In the genomic region with DNA sequence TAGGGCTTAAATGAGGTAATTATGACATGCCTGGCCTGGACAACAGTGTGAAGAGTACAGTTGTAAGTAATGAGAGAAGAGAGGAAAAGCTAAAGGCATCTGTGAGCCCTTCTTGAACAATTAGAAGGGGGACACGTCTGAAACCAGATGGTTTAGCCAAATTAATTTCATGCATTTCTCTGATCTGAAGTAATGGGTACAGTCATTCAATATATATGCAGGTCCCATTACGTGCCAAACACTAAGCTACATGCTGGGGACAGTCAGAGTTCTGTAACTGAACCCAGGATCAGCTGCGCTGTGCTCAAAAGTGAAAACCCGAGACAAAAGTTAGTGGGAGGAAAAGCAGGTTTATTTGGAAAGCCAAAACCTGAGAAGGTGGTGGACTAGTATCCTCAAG, we compare ENCODE assay signal across 25 cellular contexts.
"Had no signal": no experiment of that assay in that cellular context is flagged by ENCODE, and none has a peak within 500 bp of the region (broad histone marks: within the 10 kb centered on the region; RNA-seq: fewer than 3 reads in every experiment).

No MANE protein-coding gene starts in this region.

- H3K27ac Mint-ChIP-seq: activated naive CD8-positive, alpha-beta T cell; activated T-helper 2 cell treated with anti-CD3 and anti-CD28 coated beads, Interferon-gamma antibody, Interleukin-2, Interleukin-4, amounts not matched to agents 10 μg/mL and 5 μg/mL and 100 μg/mL, durations not matched to agents 14 hours and 24 hours and 36 hours; brain; immature natural killer cell; mesothelial cell of epicardium; naive thymus-derived CD8-positive, alpha-beta T cell; neural progenitor cell; T-cell; T-helper 2 cell treated with Interferon-gamma antibody and Interleukin-4, amounts not matched to agents 5 μg/mL and 100 μg/mL, for 36 hours; WTC11 had no signal

- H3K27me3 ChIP-seq: hepatocyte, left lung, neural progenitor cell, upper lobe of left lung had no signal

- H3K4me1 Mint-ChIP-seq: immature natural killer cell; mesothelial cell of epicardium; naive thymus-derived CD8-positive, alpha-beta T cell; neural progenitor cell; T-cell; WTC11 had no signal

- H3K36me3 Mint-ChIP-seq: activated naive CD8-positive, alpha-beta T cell; brain; immature natural killer cell; mesothelial cell of epicardium; neural progenitor cell; T-cell had no signal

- H3K4me1 ChIP-seq: left lung, neural progenitor cell, upper lobe of left lung had no signal

- ATAC-seq: activated T-cell treated with anti-CD3 and anti-CD28 coated beads, Interleukin-2, amount 50 U/mL, for 4 hours; left lung; naive thymus-derived CD8-positive, alpha-beta T cell; stimulated activated naive CD8-positive, alpha-beta T cell treated with anti-CD3 and anti-CD28 coated beads, Interleukin-15, Interleukin-2, amounts not matched to agents 100 U/mL and 50 U/mL, for 24 hours; T-cell; WTC11 had no signal

- H3K27me3 Mint-ChIP-seq: activated naive CD8-positive, alpha-beta T cell; brain; naive thymus-derived CD8-positive, alpha-beta T cell; T-cell had no signal

- H3K9ac ChIP-seq: neural progenitor cell had no signal

- H3K9me3 Mint-ChIP-seq: activated T-helper 2 cell treated with anti-CD3 and anti-CD28 coated beads, Interferon-gamma antibody, Interleukin-2, Interleukin-4, amounts not matched to agents 10 μg/mL and 5 μg/mL and 100 μg/mL, durations not matched to agents 14 hours and 24 hours and 36 hours; T-helper 2 cell treated with Interferon-gamma antibody and Interleukin-4, amounts not matched to agents 5 μg/mL and 100 μg/mL, for 36 hours had no signal

- H3K36me3 ChIP-seq: left lung, neural progenitor cell, upper lobe of left lung had no signal

- DNase-seq: activated CD4-positive, alpha-beta T cell treated with anti-CD3 and anti-CD28 coated beads, Interleukin-2, amount 50 U/mL, for 48 hours; activated CD8-positive, alpha-beta memory T cell treated with anti-CD3 and anti-CD28 coated beads, Interleukin-2, amount 50 U/mL, for 48 hours; activated naive CD4-positive, alpha-beta T cell; activated T-cell treated with anti-CD3 and anti-CD28 coated beads, Interleukin-2, amount 50 U/mL, for 4 hours; amniotic stem cell; dermis blood vessel endothelial cell; effector CD8-positive, alpha-beta T cell; glutamatergic neuron; immature natural killer cell; kidney glomerular epithelial cell; left lung; naive thymus-derived CD8-positive, alpha-beta T cell; stimulated activated CD4-positive, alpha-beta T cell treated with anti-CD3 and anti-CD28 coated beads, Interleukin-4, amount 100 ng/mL, for 24 hours; stimulated activated naive CD8-positive, alpha-beta T cell treated with anti-CD3 and anti-CD28 coated beads, Interleukin-15, Interleukin-2, amounts not matched to agents 100 U/mL and 50 U/mL, for 24 hours; T-cell; upper lobe of left lung had no signal

- H3K4me3 ChIP-seq: hepatocyte, left lung, lung, neural progenitor cell, upper lobe of left lung had no signal

- H3K9me3 ChIP-seq: left lung, upper lobe of left lung had no signal

- H3K4me3 Mint-ChIP-seq: activated naive CD8-positive, alpha-beta T cell; activated T-cell treated with anti-CD3 and anti-CD28 coated beads, Interleukin-2, amount 50 U/mL, for 4 hours; brain; immature natural killer cell; mesothelial cell of epicardium; naive thymus-derived CD8-positive, alpha-beta T cell; neural progenitor cell; T-cell; T-helper 2 cell treated with Interferon-gamma antibody and Interleukin-4, amounts not matched to agents 5 μg/mL and 100 μg/mL, for 36 hours; WTC11 had no signal
